25 cellular contexts compared by ENCODE assay signal in the genomic region with DNA sequence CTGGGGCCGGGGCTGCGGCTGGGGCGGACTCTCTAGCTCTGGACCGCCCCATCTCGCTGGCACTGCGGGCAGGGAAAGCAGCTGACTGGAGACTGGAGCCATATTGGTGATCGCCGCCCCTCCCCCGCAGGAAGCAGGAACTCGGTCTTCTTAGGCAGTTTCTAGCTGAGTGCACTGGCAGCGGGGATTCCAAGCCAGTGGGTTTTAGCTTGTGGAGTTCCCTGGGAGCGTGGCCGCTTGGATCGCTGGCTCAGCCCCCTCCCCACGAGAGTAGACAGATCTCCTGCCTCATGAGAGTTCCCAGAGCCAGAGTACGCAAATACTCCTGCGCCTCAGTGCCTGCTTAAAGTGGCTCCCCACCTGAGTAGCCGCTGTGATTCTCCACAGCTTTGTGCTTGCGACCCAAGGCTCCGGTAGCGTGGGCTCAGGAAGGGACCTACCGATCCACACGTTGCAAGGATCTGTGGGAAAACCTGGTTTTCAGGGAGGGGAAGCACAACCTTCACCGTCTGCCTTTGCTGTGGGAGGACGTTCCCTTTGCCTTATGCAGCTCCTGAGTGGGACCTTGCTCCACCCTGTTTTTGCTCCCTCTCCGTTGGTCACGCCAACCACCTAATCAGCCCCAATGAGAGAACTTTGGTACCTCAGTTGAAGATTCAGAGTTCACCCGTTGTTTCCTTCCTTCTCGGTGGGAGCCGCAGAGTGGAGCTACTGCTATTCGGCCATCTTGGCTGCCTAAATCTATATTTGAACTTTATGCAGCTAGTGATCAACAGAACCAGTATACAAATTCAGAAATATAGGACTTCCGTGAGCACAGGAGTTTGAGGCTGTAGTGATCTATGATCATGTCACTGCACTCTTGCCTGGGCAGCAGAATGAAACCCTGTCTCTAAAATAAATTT.
DNase-seq lines count a peak whose midpoint lies in the region; ATAC-seq, FAIRE-seq and TF ChIP-seq lines count a peak whose summit lies in the region.
"Had no signal": no experiment of that assay in that cellular context is flagged by ENCODE, and none has a peak within 500 bp of the region (broad histone marks: within the 10 kb centered on the region; RNA-seq: fewer than 3 reads in every experiment).

No MANE protein-coding gene starts in this region.

- no peaks in the 10 kb centered on the region for H3K79me2 ChIP-seq in GM23338 (replicated peaks; ENCODE audit: insufficient read depth)

- FAIRE-seq in kidney (lab: Jason Lieb, UNC) = no peak
- FAIRE-seq: endothelial cell of umbilical vein, GM18507 had no signal

- DNase-seq in GM23338 (ENCODE audit: low spot score) (peak; percentile 6), NCI-H1694 (lab: John Stamatoyannopoulos, UW) (peak; percentile 55), NCI-H526 treated with DMSO at 0.1 percent for 48 hours (lab: John Stamatoyannopoulos, UW) (peak; percentile 46), kidney (peak; percentile 41), RPMI8226 (no peak), right cardiac atrium (no peak)
- DNase-seq in activated CD4-positive, alpha-beta T cell treated with anti-CD3 and anti-CD28 coated beads, Interleukin-2, amount 50 U/mL, for 48 hours = no peak
- DNase-seq: activated CD8-positive, alpha-beta T cell treated with anti-CD3 and anti-CD28 coated beads, Interleukin-2, amount 10 ng/mL, durations not matched to agents 7 days and 5 days; activated T-cell treated with anti-CD3 and anti-CD28 coated beads for 4 hours; body of pancreas; Kasumi-1; lower lobe of right lung; NCI-H2029 treated with DMSO at 0.1 percent for 48 hours; NCI-H524 treated with DMSO at 0.1 percent for 48 hours; sigmoid colon; stimulated activated CD4-positive, alpha-beta T cell treated with anti-CD3 and anti-CD28 coated beads, Interleukin-15, amount 100 ng/mL, for 24 hours; T-helper 9 cell; tibial artery had no signal

- ATAC-seq in GM23338 (no peak), GM19351 (IDR thresholded peaks at IDR 0.05; ENCODE audit: unreplicated experiment) (no peak), right cardiac atrium (no peak)
- ATAC-seq: activated CD4-positive, CD25-positive, alpha-beta regulatory T cell treated with anti-CD3 and anti-CD28 coated beads, Interleukin-2, amount 50 U/mL, for 24 hours; activated CD8-positive, alpha-beta T cell treated with anti-CD3 and anti-CD28 coated beads, Interleukin-2, amount 10 ng/mL, durations not matched to agents 7 days and 5 days; body of pancreas had no signal

- H3K4me1 Mint-ChIP-seq in GM23338 = no peaks in the 10 kb centered on the region
- H3K4me1 Mint-ChIP-seq: CD14-positive monocyte had no signal

- WGBS in right cardiac atrium = 94% methylated on average over 32 of the region's 32 CpGs

- TF ChIP-seq CTCF in GM23338 (conservative IDR thresholded peaks at IDR 0.05; ENCODE audit: low read depth in 2 of 2) (no peak), kidney (IDR thresholded peaks at IDR 0.05; ENCODE audit: borderline replicate concordance, extremely low read depth, insufficient read depth) (no peak)

- no peak overlapping the region for H3K27ac Mint-ChIP-seq in GM23338
- H3K27ac Mint-ChIP-seq: activated CD8-positive, alpha-beta T cell treated with anti-CD3 and anti-CD28 coated beads, Interleukin-2, amount 10 ng/mL, durations not matched to agents 7 days and 5 days; CD14-positive monocyte; progenitor cell of endocrine pancreas; stimulated activated naive CD8-positive, alpha-beta T cell treated with anti-CD3 and anti-CD28 coated beads, Interleukin-15, Interleukin-2, amounts not matched to agents 100 ng/mL and 50 ng/mL, for 24 hours had no signal

- H3F3A ChIP-seq in GM23338 (replicated peaks; ENCODE audit: low read depth) = no peaks in the 10 kb centered on the region

- no peak overlapping the region for H2AFZ ChIP-seq in GM23338

- H3K27ac ChIP-seq in GM23338 (ENCODE audit: low read depth) (no peak overlapping the region), kidney (ENCODE audit: low read depth in 2 of 2, low read length in 2 of 2) (no peak overlapping the region), right cardiac atrium (ENCODE audit: low read length) (no peak overlapping the region)
- H3K27ac ChIP-seq: body of pancreas, lower lobe of right lung, sigmoid colon, tibial artery had no signal

- no peaks in the 10 kb centered on the region for H3K36me3 ChIP-seq in GM23338 (ENCODE audit: insufficient read depth)
- no peaks in the 10 kb centered on the region for H3K36me3 ChIP-seq in kidney (ENCODE audit: control insufficient read depth in 1 of 2, insufficient read depth in 2 of 2, low read length in 2 of 2)
- H3K36me3 ChIP-seq: lower lobe of right lung, sigmoid colon, tibial artery had no signal

- peaks cover 32% of the 10 kb centered on the region for H3K9me3 Mint-ChIP-seq in GM23338

- intact Hi-C loops in kidney (cut with DNase I) = no loop called here
- intact Hi-C loops in right cardiac atrium (cut with DNase I) = no loop called here

- H3K27me3 Mint-ChIP-seq in GM23338 (ENCODE audit: insufficient read depth, low read depth, poor library complexity) = no peaks in the 10 kb centered on the region
- H3K27me3 Mint-ChIP-seq: progenitor cell of endocrine pancreas; stimulated activated naive CD8-positive, alpha-beta T cell treated with anti-CD3 and anti-CD28 coated beads, Interleukin-15, Interleukin-2, amounts not matched to agents 100 ng/mL and 50 ng/mL, for 24 hours had no signal

- H3K27me3 ChIP-seq in GM23338 (ENCODE audit: insufficient read depth) (no peaks in the 10 kb centered on the region), right cardiac atrium (ENCODE audit: control insufficient read depth, insufficient read depth) (no peaks in the 10 kb centered on the region)
- H3K27me3 ChIP-seq: body of pancreas, sigmoid colon, tibial artery had no signal

- peaks cover 8% of the 10 kb centered on the region; the same call in 1 of the 2 replicates for H3K9me2 ChIP-seq in GM23338 (ENCODE audit: insufficient read depth)

- no peak overlapping the region for H3K4me3 ChIP-seq in GM23338
- H3K4me3 ChIP-seq in kidney (ENCODE audit: low read length in 2 of 2) = no peak overlapping the region
- H3K4me3 ChIP-seq in right cardiac atrium (ENCODE audit: low read length) = no peak overlapping the region
- H3K4me3 ChIP-seq: body of pancreas, lower lobe of right lung, sigmoid colon, tibial artery had no signal

- H4K20me1 ChIP-seq in GM23338 (replicated peaks; ENCODE audit: insufficient read depth) = no peaks in the 10 kb centered on the region

- H3K4me2 ChIP-seq in GM23338 = no peak overlapping the region

- H3K9ac ChIP-seq in kidney (ENCODE audit: low read length in 2 of 2) = no peak overlapping the region

- no peak overlapping the region for H3K4me3 Mint-ChIP-seq in GM23338
- H3K4me3 Mint-ChIP-seq: activated CD8-positive, alpha-beta T cell treated with anti-CD3 and anti-CD28 coated beads, Interleukin-2, amount 10 ng/mL, durations not matched to agents 7 days and 5 days; CD14-positive monocyte; stimulated activated naive CD8-positive, alpha-beta T cell treated with anti-CD3 and anti-CD28 coated beads, Interleukin-15, Interleukin-2, amounts not matched to agents 100 ng/mL and 50 ng/mL, for 24 hours had no signal

- H3K9me3 ChIP-seq in kidney (ENCODE audit: control insufficient read depth in 1 of 2, low read length in 2 of 2) = no peaks in the 10 kb centered on the region
- H3K9me3 ChIP-seq in right cardiac atrium (ENCODE audit: control insufficient read depth, low read length) = no peaks in the 10 kb centered on the region
- H3K9me3 ChIP-seq: body of pancreas, lower lobe of right lung, sigmoid colon had no signal

- H3K4me1 ChIP-seq in GM23338 (ENCODE audit: insufficient read depth) = no peaks in the 10 kb centered on the region
- no peaks in the 10 kb centered on the region for H3K4me1 ChIP-seq in kidney (ENCODE audit: control insufficient read depth in 1 of 2, insufficient read depth in 1 of 2, low read depth in 1 of 2, low read length in 2 of 2)
- no peaks in the 10 kb centered on the region for H3K4me1 ChIP-seq in right cardiac atrium (ENCODE audit: control insufficient read depth, insufficient read depth, low read length)
- H3K4me1 ChIP-seq: body of pancreas, lower lobe of right lung, tibial artery had no signal

- H3K36me3 Mint-ChIP-seq in GM23338 (ENCODE audit: low read depth) = peaks cover 27% of the 10 kb centered on the region
- H3K36me3 Mint-ChIP-seq: CD14-positive monocyte had no signal

TF ChIP-seq in GM23338, 12 proteins besides CTCF, POLR2A, EP300 and RAD21 (continues in another document):
- TF ChIP-seq ZNF114 (CRISPR knock-in tag; IDR thresholded peaks at IDR 0.05) = no peak
- no peak for TF ChIP-seq JUNB (IDR thresholded peaks at IDR 0.05; ENCODE audit: unreplicated experiment)
- no peak for TF ChIP-seq CREB1 (CRISPR knock-in tag; IDR thresholded peaks at IDR 0.05; ENCODE audit: low read depth)

Comparison
In these comparisons a context has a peak if more than half of its experiments do, and no peak if none do; other contexts are left out.
1. DNase-seq: peak in GM23338 (single experiment), NCI-H1694 (single experiment), NCI-H526 treated with DMSO at 0.1 percent for 48 hours (single experiment) and kidney (single experiment); none in RPMI8226 (single experiment), activated CD4-positive, alpha-beta T cell treated with anti-CD3 and anti-CD28 coated beads, Interleukin-2, amount 50 U/mL, for 48 hours (0 of 2) and right cardiac atrium (0 of 3).